ENCODE assay signal across 24 cellular contexts in the genomic region with DNA sequence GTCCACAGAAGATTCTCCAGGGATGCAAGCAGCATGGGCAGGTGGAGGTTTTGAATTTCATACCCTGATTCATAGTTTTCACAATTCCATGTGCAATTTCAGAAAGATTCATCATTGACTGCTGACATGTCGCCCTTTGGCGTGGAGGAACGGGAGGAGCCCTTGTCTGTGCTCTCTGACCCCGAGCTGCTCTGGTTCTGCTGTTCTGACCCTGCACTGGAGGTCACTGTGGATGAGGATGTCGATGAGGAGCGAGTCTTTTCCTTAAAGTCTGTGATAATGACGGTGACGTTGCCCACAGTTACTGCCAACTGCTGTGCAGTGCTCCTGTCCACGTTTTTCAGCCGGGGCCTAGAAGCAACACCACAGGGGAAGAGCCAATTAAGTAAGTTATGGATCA.
DNase-seq lines count a peak whose midpoint lies in the region; ATAC-seq and TF ChIP-seq lines count a peak whose summit lies in the region.
"Had no signal": no experiment of that assay in that cellular context is flagged by ENCODE, and none has a peak within 500 bp of the region (broad histone marks: within the 10 kb centered on the region; RNA-seq: fewer than 3 reads in every experiment).

No MANE protein-coding gene starts in this region.

- no peak for TF ChIP-seq POLR2A in right lobe of liver (IDR thresholded peaks at IDR 0.05)

- peaks cover 0 to 17% (median 6%) of the 10 kb centered on the region in 4 donors for H3K4me1 ChIP-seq in right lobe of liver

- no peak overlapping the region for H3K4me3 ChIP-seq in right lobe of liver
- H3K4me3 ChIP-seq: stomach had no signal

- no peaks in the 10 kb centered on the region for H3K9me3 Mint-ChIP-seq in activated naive CD4-positive, alpha-beta T cell treated with anti-CD3 and anti-CD28 coated beads, Interleukin-2, amount 50 U/mL, for 24 hours
- H3K9me3 Mint-ChIP-seq: activated naive CD4-positive, alpha-beta T cell treated with anti-CD3 and anti-CD28 coated beads, Interleukin-2, amount 50 U/mL, for 72 hours; activated T-helper 1 cell treated with anti-CD3 and anti-CD28 coated beads, Interleukin-12 subunit alpha, Interleukin-12 subunit beta, Interleukin-2, Interleukin-4 antibody, amounts not matched to agents 30 ng/mL and 10 ng/mL and 1 ng/mL, durations not matched to agents 14 hours and 24 hours and 36 hours had no signal

- H3K27me3 ChIP-seq in right lobe of liver: no peaks in the 10 kb centered on the region
- H3K27me3 ChIP-seq: stomach had no signal

- peaks cover 0 to 8% (median 0%) of the 10 kb centered on the region in 4 donors for H3K36me3 ChIP-seq in right lobe of liver

- ATAC-seq in right lobe of liver (peak in 3 of 4 donors; percentile 13 to 43 (median 25)), GM21737 (IDR thresholded peaks at IDR 0.05; ENCODE audit: unreplicated experiment) (no peak)
- ATAC-seq: activated CD8-positive, alpha-beta memory T cell treated with anti-CD3 and anti-CD28 coated beads, Interleukin-2, amount 10 ng/mL, durations not matched to agents 7 days and 5 days; activated naive CD4-positive, alpha-beta T cell treated with anti-CD3 and anti-CD28 coated beads, Interleukin-2, amount 50 U/mL, for 72 hours; sciatic nerve had no signal

- TF ChIP-seq CTCF in right lobe of liver (IDR thresholded peaks at IDR 0.05): no peak

- no peak for DNase-seq in activated naive CD4-positive, alpha-beta T cell treated with anti-CD3 and anti-CD28 coated beads, Interleukin-2, amount 50 U/mL, for 16 hours
- DNase-seq in right lobe of liver (no peak), pons (ENCODE audit: low spot score) (no peak), NCI-H2081 (lab: John Stamatoyannopoulos, UW) (no peak)
- DNase-seq: activated CD4-positive, alpha-beta T cell treated with anti-CD3 and anti-CD28 coated beads, Interleukin-2, amount 10 ng/mL, durations not matched to agents 24 days and 14 days; activated CD8-positive, alpha-beta memory T cell treated with anti-CD3 and anti-CD28 coated beads, Interleukin-2, amount 10 ng/mL, durations not matched to agents 7 days and 5 days; DND-41; effector memory CD4-positive, alpha-beta T cell; erythroblast; Karpas-422; mesenchymal stem cell; MV-4-11; RPMI8226; stimulated activated CD4-positive, alpha-beta T cell treated with anti-CD3 and anti-CD28 coated beads, Interleukin-4, amount 100 ng/mL, for 4 hours; stomach; T-helper 2 cell had no signal

- H3K36me3 Mint-ChIP-seq in activated naive CD4-positive, alpha-beta T cell treated with anti-CD3 and anti-CD28 coated beads, Interleukin-2, amount 50 U/mL, for 24 hours: peaks cover 3% of the 10 kb centered on the region

- H3K27ac ChIP-seq in angular gyrus (ENCODE audit: low read depth, low read length): peak overlapping the region; percentile 95
- no peak overlapping the region for H3K27ac ChIP-seq in right lobe of liver
- peak overlapping the region; percentile 98 for H3K27ac ChIP-seq in temporal lobe (ENCODE audit: low read depth, low read length)
- H3K27ac ChIP-seq: parathyroid adenoma, stomach had no signal

- intact Hi-C loops in right lobe of liver (cut with DNase I): no loop called here

- no peaks in the 10 kb centered on the region for H3K9me3 ChIP-seq in right lobe of liver
- H3K9me3 ChIP-seq: stomach had no signal

- peaks cover 81% of the 10 kb centered on the region for H3K4me1 Mint-ChIP-seq in activated naive CD4-positive, alpha-beta T cell treated with anti-CD3 and anti-CD28 coated beads, Interleukin-2, amount 50 U/mL, for 24 hours

- H3K4me3 Mint-ChIP-seq in activated naive CD4-positive, alpha-beta T cell treated with anti-CD3 and anti-CD28 coated beads, Interleukin-2, amount 50 U/mL, for 24 hours: no peak overlapping the region
- H3K4me3 Mint-ChIP-seq: activated CD4-positive, alpha-beta T cell treated with anti-CD3 and anti-CD28 coated beads, Interleukin-2, amount 10 ng/mL, durations not matched to agents 24 days and 14 days; activated CD8-positive, alpha-beta memory T cell treated with anti-CD3 and anti-CD28 coated beads, Interleukin-2, amount 10 ng/mL, durations not matched to agents 7 days and 5 days; activated T-helper 1 cell treated with anti-CD3 and anti-CD28 coated beads, Interleukin-12 subunit alpha, Interleukin-12 subunit beta, Interleukin-2, Interleukin-4 antibody, amounts not matched to agents 30 ng/mL and 10 ng/mL and 1 ng/mL, durations not matched to agents 14 hours and 24 hours and 36 hours had no signal

- no peaks in the 10 kb centered on the region for H3K27me3 Mint-ChIP-seq in activated naive CD4-positive, alpha-beta T cell treated with anti-CD3 and anti-CD28 coated beads, Interleukin-2, amount 50 U/mL, for 24 hours
- H3K27me3 Mint-ChIP-seq: activated CD4-positive, alpha-beta T cell treated with anti-CD3 and anti-CD28 coated beads, Interleukin-2, amount 10 ng/mL, durations not matched to agents 24 days and 14 days; activated CD8-positive, alpha-beta memory T cell treated with anti-CD3 and anti-CD28 coated beads, Interleukin-2, amount 10 ng/mL, durations not matched to agents 7 days and 5 days had no signal

- 70% methylated on average over 4 of the region's 10 CpGs for WGBS in right lobe of liver (ENCODE audit: insufficient coverage, low coverage, low lambda C conversion rate, missing lambda C conversion rate)

- H3K27ac Mint-ChIP-seq in activated naive CD4-positive, alpha-beta T cell treated with anti-CD3 and anti-CD28 coated beads, Interleukin-2, amount 50 U/mL, for 24 hours: peak overlapping the region; percentile 33
- H3K27ac Mint-ChIP-seq: activated CD8-positive, alpha-beta memory T cell treated with anti-CD3 and anti-CD28 coated beads, Interleukin-2, amount 10 ng/mL, durations not matched to agents 7 days and 5 days; activated naive CD4-positive, alpha-beta T cell treated with anti-CD3 and anti-CD28 coated beads, Interleukin-2, amount 50 U/mL, for 72 hours had no signal

Comparison
In these comparisons a context has a peak if more than half of its experiments do, and no peak if none do; other contexts are left out.
1. H3K27ac ChIP-seq: peak in angular gyrus (single experiment) and temporal lobe (single experiment); none in right lobe of liver (0 of 3).